8 cellular contexts compared by ENCODE assay signal in the genomic region with DNA sequence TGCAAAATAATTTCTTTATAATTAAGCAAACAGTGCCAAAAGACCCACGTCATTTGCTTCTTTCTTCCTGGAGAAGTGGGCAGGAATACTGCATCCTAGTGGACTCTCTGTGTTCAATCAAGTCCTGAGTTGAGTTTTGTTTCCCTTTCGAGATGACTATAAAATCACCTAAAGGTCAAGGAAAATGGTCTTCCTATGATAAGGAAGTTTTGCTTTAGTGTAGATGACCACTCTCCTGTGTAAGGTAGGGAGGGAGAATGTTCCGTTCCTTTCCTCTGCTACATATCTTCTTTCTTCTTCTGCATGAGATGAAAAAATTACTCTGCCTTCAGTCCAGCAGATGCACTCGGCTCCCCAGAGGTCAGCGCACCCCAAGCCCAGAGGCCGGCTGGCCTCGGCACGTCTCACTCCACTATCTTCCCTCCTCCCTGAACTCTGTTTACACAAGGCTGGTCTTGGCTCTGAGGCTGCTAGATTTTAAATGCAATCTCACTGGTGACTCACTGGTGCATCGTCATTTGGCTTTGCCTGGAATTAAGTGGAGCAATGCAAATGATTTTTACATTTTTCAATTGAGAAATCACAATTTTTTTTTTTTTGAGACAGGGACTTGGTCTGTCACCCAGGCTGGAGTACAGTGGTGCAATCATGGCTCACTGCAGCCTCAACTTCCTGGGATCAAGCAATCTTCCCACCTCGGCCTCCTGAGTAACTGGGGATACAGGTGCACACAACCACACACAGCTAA. TPM values are rescaled to one million over a fixed set of nuclear protein-coding genes. Genes with fewer than 3 reads are reported as not detected.
DNase-seq lines count a peak whose midpoint lies in the region; ATAC-seq, FAIRE-seq and TF ChIP-seq lines count a peak whose summit lies in the region.

No MANE protein-coding gene starts in this region.

- H3K9me3 ChIP-seq in HCT116 (ENCODE audit: control insufficient read depth in 1 of 2, insufficient read depth in 1 of 2, low read depth in 1 of 2, low read length in 2 of 2) (no peaks in the 10 kb centered on the region), right cardiac atrium (ENCODE audit: control insufficient read depth, low read length) (no peaks in the 10 kb centered on the region)

- H3K36me3 ChIP-seq in HCT116 (ENCODE audit: control insufficient read depth in 1 of 2, insufficient read depth in 2 of 2, low read length in 2 of 2), result no peaks in the 10 kb centered on the region

- no peaks in the 10 kb centered on the region for H3K9me2 ChIP-seq in HCT116 (ENCODE audit: insufficient read depth)

- H3K9me3 Mint-ChIP-seq in activated naive CD8-positive, alpha-beta T cell treated with anti-CD3 and anti-CD28 coated beads for 36 hours, result no peaks in the 10 kb centered on the region

- no TSS peak for BruUV-seq in HCT116 (replicated peaks; lab: Mats Ljungman, UMichigan)

- H3K27ac Mint-ChIP-seq in activated naive CD8-positive, alpha-beta T cell treated with anti-CD3 and anti-CD28 coated beads for 36 hours, result peak overlapping the region; percentile 2

- H3K79me2 ChIP-seq in HCT116 (ENCODE audit: insufficient read depth, low read length), result no peaks in the 10 kb centered on the region

- H2AFZ ChIP-seq in HCT116 (ENCODE audit: low read depth, low read length, poor library complexity, severe bottlenecking), result no peak overlapping the region

- no peak for DNase-seq in HCT116 (ENCODE audit: low read depth, low spot score)
- DNase-seq in activated naive CD8-positive, alpha-beta T cell treated with anti-CD3 and anti-CD28 coated beads for 36 hours, result no peak
- DNase-seq in right cardiac atrium, result peak; percentile 76 to 84 (median 82)
- DNase-seq in stimulated activated CD8-positive, alpha-beta memory T cell treated with anti-CD3 and anti-CD28 coated beads, Interleukin-4, amount 100 ng/mL, for 48 hours, result peak; percentile 4
- no peak for DNase-seq in D721Med (ENCODE audit: insufficient read length, low spot score)
- no peak for DNase-seq in iPS-NIHi11 (ENCODE audit: low spot score)
- DNase-seq in activated effector memory CD4-positive, alpha-beta T cell treated with anti-CD3 and anti-CD28 coated beads, Interleukin-2, amount 50 U/mL, for 16 hours, result no peak

- no peak for FAIRE-seq in D721Med (lab: Jason Lieb, UNC)

- 0 out of 2 replicates have a peak overlapping the region, but pooled peaks have one; percentile 0 for H3K4me2 ChIP-seq in HCT116 (ENCODE audit: low read length)

- H3K4me1 ChIP-seq in HCT116 (ENCODE audit: control insufficient read depth in 1 of 2, insufficient read depth in 2 of 2, low read length in 2 of 2) (peaks cover 2 to 22% of the 10 kb centered on the region in 2 experiments; a peak in 2 of 4 replicates), right cardiac atrium (ENCODE audit: control insufficient read depth, insufficient read depth, low read length) (no peaks in the 10 kb centered on the region)

- H3K4me3 ChIP-seq in HCT116 (replicated peaks in 1 of 2; ENCODE audit: low read depth in 1 of 2, low read length in 2 of 2) (no peak overlapping the region), right cardiac atrium (ENCODE audit: low read length) (no peak overlapping the region)

- no peak for TF ChIP-seq POLR2A in HCT116 (IDR thresholded peaks at IDR 0.05; ENCODE audit: borderline replicate concordance, extremely low read depth, insufficient read depth, insufficient read length)

- RAD21 ChIA-PET in HCT116 (lab: Charles Lee; ENCODE audit: low non-redundant PET in 1 of 2, low total read pairs in 2 of 2, uncharacterized antibody in 2 of 2, unreplicated experiment in 2 of 2), result no interaction called here

- H3K4me3 Mint-ChIP-seq in activated naive CD8-positive, alpha-beta T cell treated with anti-CD3 and anti-CD28 coated beads for 36 hours, result no peak overlapping the region

- H3K4me1 Mint-ChIP-seq in activated naive CD8-positive, alpha-beta T cell treated with anti-CD3 and anti-CD28 coated beads for 36 hours, result peaks cover 6% of the 10 kb centered on the region

- POLR2A ChIA-PET in HCT116 (lab: Charles Lee), result no interaction called here

- no peak overlapping the region for H3K9ac ChIP-seq in HCT116 (ENCODE audit: low read length)

- 42% methylated on average over 10 of the region's 10 CpGs for WGBS in right cardiac atrium

- CTCF ChIA-PET in HCT116 (lab: Charles Lee), result no interaction called here

- H3K27me3 Mint-ChIP-seq in activated naive CD8-positive, alpha-beta T cell treated with anti-CD3 and anti-CD28 coated beads for 36 hours, result no peaks in the 10 kb centered on the region

- H3K27me3 ChIP-seq in HCT116 (ENCODE audit: insufficient read depth, low read length) (no peaks in the 10 kb centered on the region), right cardiac atrium (ENCODE audit: control insufficient read depth, insufficient read depth) (no peaks in the 10 kb centered on the region)

- TF ChIP-seq CTCF in HCT116 (IDR thresholded peaks at IDR 0.05 in 2 of 3, conservative IDR thresholded peaks at IDR 0.05 in 1 of 3; ENCODE audit: borderline replicate concordance in 1 of 3, insufficient read depth in 1 of 3, low read depth in 2 of 3, low read length in 2 of 3), result no peak
- no peak for TF ChIP-seq CTCF in D721Med (IDR thresholded peaks at IDR 0.05; ENCODE audit: insufficient read depth, missing control alignments)

- no peaks in the 10 kb centered on the region for H4K20me1 ChIP-seq in HCT116 (ENCODE audit: insufficient read depth)

- no peaks in the 10 kb centered on the region for H3K36me3 Mint-ChIP-seq in activated naive CD8-positive, alpha-beta T cell treated with anti-CD3 and anti-CD28 coated beads for 36 hours

- no peak for ATAC-seq in HCT116
- peak; percentile 94 to 96 for ATAC-seq in right cardiac atrium
- ATAC-seq in GM21717 (IDR thresholded peaks at IDR 0.05; ENCODE audit: unreplicated experiment), result no peak

- TF ChIP-seq RAD21 in HCT116 (IDR thresholded peaks at IDR 0.05; ENCODE audit: low read depth), result no peak

- H3K27ac ChIP-seq in HCT116 (ENCODE audit: low read depth, low read length) (no peak overlapping the region), right cardiac atrium (ENCODE audit: low read length) (peak overlapping the region; percentile 42)

- intact Hi-C loops in HCT116 (cut with micrococcal nuclease), result no loop called here
- intact Hi-C loops in right cardiac atrium (cut with DNase I), result no loop called here

TF ChIP-seq in HCT116, 20 proteins besides CTCF, POLR2A, EP300 and RAD21:
- TF ChIP-seq REST (IDR thresholded peaks at IDR 0.05; ENCODE audit: low read depth) (no peak), CBX3 (IDR thresholded peaks at IDR 0.05; ENCODE audit: low read depth) (no peak), CEBPB (IDR thresholded peaks at IDR 0.05; ENCODE audit: low read depth) (no peak), ZFX (IDR thresholded peaks at IDR 0.05) (no peak), SIN3A (IDR thresholded peaks at IDR 0.05; ENCODE audit: low read depth) (no peak), EGR1 (IDR thresholded peaks at IDR 0.05; ENCODE audit: low read depth) (no peak), SRF (IDR thresholded peaks at IDR 0.05; ENCODE audit: low read depth) (no peak), EZH2 (IDR thresholded peaks at IDR 0.05) (no peak), JUND (IDR thresholded peaks at IDR 0.05) (no peak), EZH2phosphoT487 (IDR thresholded peaks at IDR 0.05; ENCODE audit: borderline replicate concordance) (no peak)
- TF ChIP-seq, protein P1, sequence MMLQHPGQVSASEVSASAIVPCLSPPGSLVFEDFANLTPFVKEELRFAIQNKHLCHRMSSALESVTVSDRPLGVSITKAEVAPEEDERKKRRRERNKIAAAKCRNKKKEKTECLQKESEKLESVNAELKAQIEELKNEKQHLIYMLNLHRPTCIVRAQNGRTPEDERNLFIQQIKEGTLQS (IDR thresholded peaks at IDR 0.05), result no peak

RNA-seq across cellular contexts. Expression of gene VDAC2, which starts 18.6 kb away (rescaled TPM):
- 289 TPM for total RNA-seq in HCT116 (2021; ENCODE audit: unreplicated experiment)
- polyA plus RNA-seq in HCT116 (2012), result 231 and 273 TPM in 2 replicates
- total RNA-seq in activated naive CD8-positive, alpha-beta T cell treated with anti-CD3 and anti-CD28 coated beads for 36 hours, result 100 to 1,000 TPM; 266 to 276 TPM
- 100 to 1,000 TPM; 362 to 389 (median 368) TPM for total RNA-seq in right cardiac atrium
- 429 TPM for polyA plus RNA-seq in right cardiac atrium

RNA-seq across cellular contexts. Expression of gene COMTD1, which starts 43.8 kb away (rescaled TPM):
- total RNA-seq in HCT116 (2021; ENCODE audit: unreplicated experiment) (35.1 TPM), right cardiac atrium (10 to 100 TPM; 17.3 to 24.3 (median 20.0) TPM)
- 24.9 and 32.5 TPM in 2 replicates for polyA plus RNA-seq in HCT116 (2012)
- total RNA-seq in activated naive CD8-positive, alpha-beta T cell treated with anti-CD3 and anti-CD28 coated beads for 36 hours, result 10 to 100 TPM; 54.7 to 58.6 TPM
- 44.1 TPM for polyA plus RNA-seq in right cardiac atrium

Comparison
In these comparisons a context has a peak if more than half of its experiments do, and no peak if none do; other contexts are left out.
1. ATAC-seq: peak in right cardiac atrium (2 of 2); none in HCT116 (single experiment) and GM21717 (single experiment).
2. DNase-seq: peak in right cardiac atrium (3 of 3) and stimulated activated CD8-positive, alpha-beta memory T cell treated with anti-CD3 and anti-CD28 coated beads, Interleukin-4, amount 100 ng/mL, for 48 hours (single experiment); none in HCT116 (single experiment), activated naive CD8-positive, alpha-beta T cell treated with anti-CD3 and anti-CD28 coated beads for 36 hours (single experiment), D721Med (single experiment), iPS-NIHi11 (single experiment) and activated effector memory CD4-positive, alpha-beta T cell treated with anti-CD3 and anti-CD28 coated beads, Interleukin-2, amount 50 U/mL, for 16 hours (single experiment).